ENCODE assay signal across 18 cellular contexts in genomic region chr7:26182706-26183105, GRCh38. TPM values are rescaled to one million over a fixed set of nuclear protein-coding genes. Genes with fewer than 3 reads are reported as not detected.
DNase-seq lines count a peak whose midpoint lies in the region; ATAC-seq and TF ChIP-seq lines count a peak whose summit lies in the region.
"Had no signal": no experiment of that assay in that cellular context is flagged by ENCODE, and none has a peak within 500 bp of the region (broad histone marks: within the 10 kb centered on the region; RNA-seq: fewer than 3 reads in every experiment).

No MANE protein-coding gene starts in this region.

- no TSS peak for BruUV-seq in Panc1 (replicated peaks; lab: Mats Ljungman, UMichigan)

- no peak overlapping the region for H3K4me3 Mint-ChIP-seq in stimulated activated naive CD8-positive, alpha-beta T cell treated with anti-CD3 and anti-CD28 coated beads, Interleukin-15, Interleukin-2, amounts not matched to agents 100 ng/mL and 50 ng/mL, for 24 hours
- H3K4me3 Mint-ChIP-seq: stimulated activated memory B cell treated with anti-CD40 and anti-IgM and Interleukin-4, amounts not matched to agents 10 μg/mL and 1 μg/mL and 100 μg/mL, for 72 hours had no signal

- peaks cover 73% of the 10 kb centered on the region for H3K36me3 Mint-ChIP-seq in stimulated activated naive CD8-positive, alpha-beta T cell treated with anti-CD3 and anti-CD28 coated beads, Interleukin-15, Interleukin-2, amounts not matched to agents 100 ng/mL and 50 ng/mL, for 24 hours (ENCODE audit: low read depth)

- intact Hi-C loops in Panc1 (cut with micrococcal nuclease; ENCODE audit: unreplicated experiment), result loop anchor here (5.0 to 10.0 kb wide), 4 partner anchors 90 to 290 kb away; no protein-coding TSS in a partner anchor

- no peak overlapping the region for H3K4me3 ChIP-seq in Panc1 (ENCODE audit: low read depth in 2 of 2, low read length in 2 of 2)
- H3K4me3 ChIP-seq: BLaER1 treated with 17β-estradiol and CSF1 and Interleukin-3, amounts not matched to agents 10 nM and 100 nM; HAP-1; vagina had no signal

- H3K36me3 ChIP-seq in Panc1 (ENCODE audit: control insufficient read depth, insufficient read depth, low read length), result peaks cover 5% of the 10 kb centered on the region; the same call in 1 of the 2 replicates
- H3K36me3 ChIP-seq: HAP-1, vagina had no signal

- no peak for DNase-seq in stimulated activated naive CD8-positive, alpha-beta T cell treated with anti-CD3 and anti-CD28 coated beads, Interleukin-15, Interleukin-2, amounts not matched to agents 100 U/mL and 50 U/mL, for 24 hours
- no peak for DNase-seq in Panc1 (ENCODE audit: low read depth, low spot score)
- peak; percentile 31 for DNase-seq in kidney glomerular epithelial cell (lab: John Stamatoyannopoulos, UW)
- DNase-seq in NCI-H1436 treated with DMSO at 0.1 percent for 48 hours (lab: John Stamatoyannopoulos, UW), result no peak
- DNase-seq in NCI-H524 treated with DMSO at 0.1 percent for 48 hours (lab: John Stamatoyannopoulos, UW), result no peak
- DNase-seq in GM19240 (ENCODE audit: insufficient read length, low spot score), result no peak
- no peak for DNase-seq in NCI-H2227 treated with DMSO at 0.1 percent for 48 hours (lab: John Stamatoyannopoulos, UW)
- DNase-seq: activated CD4-positive, alpha-beta T cell treated with anti-CD3 and anti-CD28 coated beads, Interleukin-2, amount 50 U/mL, for 48 hours; activated naive CD4-positive, alpha-beta T cell treated with anti-CD3 and anti-CD28 coated beads, Interleukin-2, amount 50 U/mL, for 16 hours; EL; stimulated activated CD4-positive, alpha-beta T cell treated with anti-CD3 and anti-CD28 coated beads, Interleukin-4, amount 100 ng/mL, for 1 hour; T-helper 9 cell had no signal

- H3K27me3 ChIP-seq in Panc1 (ENCODE audit: control insufficient read depth, insufficient read depth, low read length), result no peaks in the 10 kb centered on the region
- H3K27me3 ChIP-seq: BLaER1 treated with 17β-estradiol and CSF1 and Interleukin-3, amounts not matched to agents 10 nM and 100 nM; vagina had no signal

- peak overlapping the region; percentile 4; the same call in 1 of the 2 replicates for H3K27ac ChIP-seq in Panc1 (ENCODE audit: low read length)
- H3K27ac ChIP-seq: RWPE1, vagina had no signal

- H3K4me1 Mint-ChIP-seq in stimulated activated naive CD8-positive, alpha-beta T cell treated with anti-CD3 and anti-CD28 coated beads, Interleukin-15, Interleukin-2, amounts not matched to agents 100 ng/mL and 50 ng/mL, for 24 hours (ENCODE audit: low read depth), result peaks cover 65% of the 10 kb centered on the region

- in situ Hi-C loops in Panc1 (cut with HindIII; ENCODE audit: low pct_unique_long_range_greater_than_20kb, low sequenced_read_pairs), result no loop called here

- H3K27me3 Mint-ChIP-seq in stimulated activated naive CD8-positive, alpha-beta T cell treated with anti-CD3 and anti-CD28 coated beads, Interleukin-15, Interleukin-2, amounts not matched to agents 100 ng/mL and 50 ng/mL, for 24 hours, result no peaks in the 10 kb centered on the region
- H3K27me3 Mint-ChIP-seq: stimulated activated memory B cell treated with anti-CD40 and anti-IgM and Interleukin-4, amounts not matched to agents 10 μg/mL and 1 μg/mL and 100 μg/mL, for 72 hours had no signal

- no peak for TF ChIP-seq CTCF in Panc1 (IDR thresholded peaks at IDR 0.05)

- peaks cover 54% of the 10 kb centered on the region for H3K4me1 ChIP-seq in Panc1 (ENCODE audit: control insufficient read depth, insufficient read depth, low read length)
- H3K4me1 ChIP-seq: vagina had no signal

- no peaks in the 10 kb centered on the region for H3K9me3 ChIP-seq in Panc1 (ENCODE audit: control insufficient read depth, insufficient read depth, low read depth, low read length)
- H3K9me3 ChIP-seq: BLaER1 treated with 17β-estradiol and CSF1 and Interleukin-3, amounts not matched to agents 10 nM and 100 nM; HAP-1; vagina had no signal

- POLR2A ChIA-PET in Panc1 (lab: Charles Lee), result interaction anchor here (0.7 to 0.8 kb wide), 2 partner anchors 8 to 17 kb away, joined by 3 to 4 read pairs; no protein-coding TSS in a partner anchor

- H3K27ac Mint-ChIP-seq in stimulated activated naive CD8-positive, alpha-beta T cell treated with anti-CD3 and anti-CD28 coated beads, Interleukin-15, Interleukin-2, amounts not matched to agents 100 ng/mL and 50 ng/mL, for 24 hours, result peak overlapping the region; percentile 9
- H3K27ac Mint-ChIP-seq: stimulated activated memory B cell treated with anti-CD40 and anti-IgM and Interleukin-4, amounts not matched to agents 10 μg/mL and 1 μg/mL and 100 μg/mL, for 72 hours had no signal

- CTCF ChIA-PET in Panc1 (lab: Charles Lee), result interaction anchor here (1.0 to 1.1 kb wide), 2 partner anchors 92 to 183 kb away, joined by 3 to 4 read pairs; no protein-coding TSS in a partner anchor

- ATAC-seq in stimulated activated naive CD8-positive, alpha-beta T cell treated with anti-CD3 and anti-CD28 coated beads, Interleukin-15, Interleukin-2, amounts not matched to agents 100 U/mL and 50 U/mL, for 24 hours, result no peak
- peak; percentile 25 for ATAC-seq in Panc1
- ATAC-seq: stimulated activated memory B cell treated with anti-CD40 and anti-IgM and Interleukin-4, amounts not matched to agents 10 μg/mL and 1 μg/mL and 100 μg/mL, for 72 hours had no signal

- H3K9me3 Mint-ChIP-seq in stimulated activated naive CD8-positive, alpha-beta T cell treated with anti-CD3 and anti-CD28 coated beads, Interleukin-15, Interleukin-2, amounts not matched to agents 100 ng/mL and 50 ng/mL, for 24 hours, result no peaks in the 10 kb centered on the region
- H3K9me3 Mint-ChIP-seq: stimulated activated memory B cell treated with anti-CD40 and anti-IgM and Interleukin-4, amounts not matched to agents 10 μg/mL and 1 μg/mL and 100 μg/mL, for 72 hours had no signal

RNA-seq across cellular contexts. Expression of gene HNRNPA2B1, which starts 17.8 kb away (rescaled TPM):
- 819 TPM for total RNA-seq in Panc1 (2021; ENCODE audit: unreplicated experiment)
- 815 TPM for polyA plus RNA-seq in Panc1 (2012; ENCODE audit: insufficient read length)

RNA-seq across cellular contexts. Expression of gene CBX3, which starts 18.8 kb away (rescaled TPM):
- total RNA-seq in Panc1 (2021; ENCODE audit: unreplicated experiment), result 308 TPM
- polyA plus RNA-seq in Panc1 (2012; ENCODE audit: insufficient read length), result 136 TPM

RNA-seq across cellular contexts. Expression of gene NFE2L3, which starts 30.7 kb away (rescaled TPM):
- total RNA-seq in Panc1 (2021; ENCODE audit: unreplicated experiment), result 78.5 TPM
- polyA plus RNA-seq in Panc1 (2012; ENCODE audit: insufficient read length), result 47.6 TPM
